In the genomic region with DNA sequence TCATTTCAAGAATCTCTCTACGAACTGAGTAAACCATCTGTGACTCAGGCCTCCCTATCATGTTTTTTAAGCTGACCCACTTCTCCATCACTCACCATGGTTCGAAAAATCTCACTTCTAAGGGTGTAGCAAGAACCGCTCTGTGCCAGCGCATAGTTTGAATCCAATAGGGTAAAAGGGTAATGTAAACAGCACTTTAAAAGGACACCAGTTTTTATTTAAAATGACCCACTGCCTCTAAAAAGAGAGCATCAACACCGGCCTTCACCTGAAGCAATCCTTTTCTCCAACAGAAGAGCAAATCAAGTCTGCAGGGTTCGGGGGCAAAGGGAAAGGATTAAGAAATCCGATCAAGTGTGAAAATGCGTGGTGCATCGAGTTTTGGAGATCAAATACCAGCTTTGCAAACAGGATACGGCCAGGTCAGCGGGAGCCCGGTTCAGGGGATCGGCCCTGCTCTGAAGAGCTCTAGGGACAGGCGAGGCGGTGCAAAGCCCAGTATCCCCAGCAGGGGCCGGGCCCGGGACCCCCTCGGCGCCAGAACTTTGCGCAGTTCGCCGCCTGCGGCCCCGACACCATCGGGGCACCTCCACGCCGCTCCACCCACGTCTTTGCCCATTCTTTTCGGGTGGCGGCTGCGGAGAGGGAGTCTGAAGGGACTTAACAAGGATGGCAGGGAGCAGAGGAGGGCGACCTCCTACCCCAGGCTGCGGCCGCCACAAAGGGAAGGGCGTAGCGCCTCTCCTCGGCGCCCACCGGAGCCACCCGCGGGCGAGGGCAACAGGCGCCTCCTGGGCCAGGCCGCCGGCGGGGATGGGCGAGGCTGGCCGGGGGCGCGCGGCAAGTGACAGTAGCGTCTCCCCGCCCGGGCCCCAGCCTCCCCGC, we compare ENCODE assay signal across 8 cellular contexts. TPM values are rescaled to one million over a fixed set of nuclear protein-coding genes. Genes with fewer than 3 reads are reported as not detected.
DNase-seq lines count a peak whose midpoint lies in the region; ATAC-seq lines count a peak whose summit lies in the region.

No MANE protein-coding gene starts in this region.

- H3K27me3 ChIP-seq in skeletal muscle satellite cell (ENCODE audit: control insufficient read depth, insufficient read depth, low read length), result no peaks in the 10 kb centered on the region

- DNase-seq in ELF-1 (ENCODE audit: low read depth, low spot score) (peak; percentile 83), HT1080 (ENCODE audit: low read depth) (peak; percentile 63), T1000 (lab: John Stamatoyannopoulos, UW) (peak; percentile 90), T47D (ENCODE audit: low read depth in 1 of 2, low spot score in 1 of 2) (peak; percentile 52 to 54), iPS-NIHi11 (ENCODE audit: low spot score) (peak; percentile 75), COLO829 (ENCODE audit: low spot score) (no peak)

- no peaks in the 10 kb centered on the region for H3K36me3 ChIP-seq in skeletal muscle satellite cell (ENCODE audit: insufficient read depth, low read length)

- H3K9me3 ChIP-seq in skeletal muscle satellite cell (replicated peaks; ENCODE audit: low read length), result no peaks in the 10 kb centered on the region

- peak overlapping the region; percentile 99 for H3K4me3 ChIP-seq in skeletal muscle satellite cell (ENCODE audit: low read length)

- H3K4me2 ChIP-seq in skeletal muscle satellite cell (ENCODE audit: low read length), result peak overlapping the region; percentile 99

- peak; percentile 40 for ATAC-seq in GM21515 (IDR thresholded peaks at IDR 0.05; ENCODE audit: unreplicated experiment)

- in situ Hi-C loops in T47D (cut with HindIII; ENCODE audit: low pct_unique_long_range_greater_than_20kb, low sequenced_read_pairs), result no loop called here

- H3K4me1 ChIP-seq in skeletal muscle satellite cell (ENCODE audit: control insufficient read depth, insufficient read depth, low read length), result peaks cover 32% of the 10 kb centered on the region

- peak overlapping the region; percentile 92 for H3K9ac ChIP-seq in skeletal muscle satellite cell (ENCODE audit: low read depth, low read length)

RNA-seq across cellular contexts. Expression of a gene that starts 0.8 kb away (rescaled TPM):
- 38.1 and 44.0 TPM in 2 replicates for total RNA-seq in HT1080 (2014; rRNA removed; shearing (Covaris generic))
- polyA plus RNA-seq in HT1080 (2015; cell fraction: cytosol; rRNA removed), result 84.8 and 86.0 TPM in 2 replicates
- polyA plus RNA-seq in HT1080 (2015; cell fraction: nucleus; rRNA removed), result 74.9 and 89.6 TPM in 2 replicates
- total RNA-seq in skeletal muscle satellite cell (2012; rRNA removed), result 21.4 and 25.3 TPM in 2 replicates
